ENCODE assay signal across 8 cellular contexts in the genomic region with DNA sequence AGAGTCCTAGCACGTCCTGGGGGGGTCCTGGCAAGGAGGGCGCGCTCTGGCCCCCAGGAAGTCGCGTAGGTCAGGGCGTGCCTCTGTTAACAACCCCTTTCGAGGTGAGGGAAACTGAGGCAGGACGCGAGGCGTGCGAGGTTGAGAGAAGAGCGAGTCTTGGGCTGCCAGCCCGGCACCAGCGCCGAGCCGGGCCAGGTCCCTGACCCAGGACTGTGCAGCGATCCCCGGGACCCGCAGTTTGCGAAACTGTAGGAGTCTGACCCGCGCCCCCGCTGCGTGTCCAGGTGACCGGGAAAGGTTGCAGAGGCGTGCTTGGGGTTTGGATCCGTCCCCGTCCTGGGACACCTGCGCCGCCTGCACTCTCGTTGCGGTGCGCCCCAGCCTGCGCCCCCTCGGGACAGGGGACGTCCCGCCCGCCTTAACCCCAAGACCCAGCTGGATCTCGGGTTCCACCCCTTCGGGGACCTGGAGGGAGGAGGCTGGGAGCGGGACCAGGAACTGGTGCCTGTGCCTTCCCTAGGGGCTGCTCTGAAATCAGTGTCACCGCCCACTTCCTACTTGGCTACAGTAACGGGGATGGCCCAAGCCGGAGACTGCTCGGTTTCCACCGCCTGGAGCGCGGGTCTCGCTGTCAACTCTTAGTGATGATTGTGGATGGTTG. TPM values are rescaled to one million over a fixed set of nuclear protein-coding genes. Genes with fewer than 3 reads are reported as not detected.
DNase-seq lines count a peak whose midpoint lies in the region; ATAC-seq and TF ChIP-seq lines count a peak whose summit lies in the region.

No MANE protein-coding gene starts in this region.

- H3K4me3 Mint-ChIP-seq in activated naive CD8-positive, alpha-beta T cell treated with anti-CD3 and anti-CD28 coated beads for 36 hours = peak overlapping the region; percentile 84

- no peak for TF ChIP-seq CTCF in RWPE2 (IDR thresholded peaks at IDR 0.05; ENCODE audit: poor library complexity, severe bottlenecking)
- TF ChIP-seq CTCF in left ventricle myocardium inferior (IDR thresholded peaks at IDR 0.05; ENCODE audit: borderline replicate concordance) = peak; percentile 36
- TF ChIP-seq CTCF in parathyroid adenoma (IDR thresholded peaks at IDR 0.05) = no peak

- ATAC-seq in GM18907 (IDR thresholded peaks at IDR 0.05; ENCODE audit: unreplicated experiment) (peak; percentile 62), HG03354 (IDR thresholded peaks at IDR 0.05; ENCODE audit: poor library complexity, severe bottlenecking, unreplicated experiment) (peak; percentile 64), RWPE2 (ENCODE audit: low read depth) (peak; percentile 50)

- H3K4me3 ChIP-seq in RWPE2 (ENCODE audit: severe bottlenecking) (peak overlapping the region; percentile 47), left ventricle myocardium inferior (peak overlapping the region; percentile 95), parathyroid adenoma (ENCODE audit: low read depth, low read length) (peak overlapping the region; percentile 65)

- H3K4me1 ChIP-seq in RWPE2 (ENCODE audit: insufficient read depth, poor library complexity, severe bottlenecking) = peaks cover 14% of the 10 kb centered on the region
- peaks cover 43% of the 10 kb centered on the region for H3K4me1 ChIP-seq in left ventricle myocardium inferior
- peaks cover 4% of the 10 kb centered on the region for H3K4me1 ChIP-seq in parathyroid adenoma

- H3K9me3 ChIP-seq in RWPE2 (ENCODE audit: severe bottlenecking) (no peaks in the 10 kb centered on the region), left ventricle myocardium inferior (replicated peaks) (no peaks in the 10 kb centered on the region), parathyroid adenoma (ENCODE audit: control insufficient read depth, low read length) (no peaks in the 10 kb centered on the region)

- no peaks in the 10 kb centered on the region for H3K36me3 Mint-ChIP-seq in activated naive CD8-positive, alpha-beta T cell treated with anti-CD3 and anti-CD28 coated beads for 36 hours

- H3K4me2 ChIP-seq in parathyroid adenoma (ENCODE audit: low read length) = peak overlapping the region; percentile 97

- H3K9me3 Mint-ChIP-seq in activated naive CD8-positive, alpha-beta T cell treated with anti-CD3 and anti-CD28 coated beads for 36 hours = peaks cover 3% of the 10 kb centered on the region

- H3K79me2 ChIP-seq in parathyroid adenoma = no peaks in the 10 kb centered on the region

- H3K27me3 ChIP-seq in RWPE2 (ENCODE audit: insufficient read depth, poor library complexity, severe bottlenecking) (no peaks in the 10 kb centered on the region), left ventricle myocardium inferior (ENCODE audit: low read depth) (peaks cover 14% of the 10 kb centered on the region), parathyroid adenoma (ENCODE audit: control insufficient read depth, insufficient read depth, low read length) (no peaks in the 10 kb centered on the region)

- peak overlapping the region; percentile 11 for H3K9ac ChIP-seq in parathyroid adenoma

- H3K4me1 Mint-ChIP-seq in activated naive CD8-positive, alpha-beta T cell treated with anti-CD3 and anti-CD28 coated beads for 36 hours = peaks cover 24% of the 10 kb centered on the region

- peak overlapping the region; percentile 64 for H3K27ac Mint-ChIP-seq in activated naive CD8-positive, alpha-beta T cell treated with anti-CD3 and anti-CD28 coated beads for 36 hours

- DNase-seq in AG08396 (ENCODE audit: low spot score) (peak; percentile 61), RWPE2 (ENCODE audit: low spot score) (no peak), left ventricle myocardium inferior (peak; percentile 80), NCI-H2029 (lab: John Stamatoyannopoulos, UW) (no peak)
- peak; percentile 58 for DNase-seq in activated naive CD8-positive, alpha-beta T cell treated with anti-CD3 and anti-CD28 coated beads for 36 hours

- intact Hi-C loops in left ventricle myocardium inferior (cut with micrococcal nuclease) = no loop called here

- peak overlapping the region; percentile 88 for H2AFZ ChIP-seq in parathyroid adenoma

- H3K27ac ChIP-seq in RWPE2 (ENCODE audit: poor library complexity, severe bottlenecking) (no peak overlapping the region), left ventricle myocardium inferior (replicated peaks) (peak overlapping the region; percentile 96), parathyroid adenoma (peak overlapping the region; percentile 75)

- H3K36me3 ChIP-seq in RWPE2 (ENCODE audit: low read depth) (no peaks in the 10 kb centered on the region), left ventricle myocardium inferior (no peaks in the 10 kb centered on the region), parathyroid adenoma (ENCODE audit: control insufficient read depth, insufficient read depth, low read length) (no peaks in the 10 kb centered on the region)

- H3K27me3 Mint-ChIP-seq in activated naive CD8-positive, alpha-beta T cell treated with anti-CD3 and anti-CD28 coated beads for 36 hours = no peaks in the 10 kb centered on the region

RNA-seq across cellular contexts. Expression of a gene that starts 0.5 kb away (rescaled TPM):
- 1 to 10 TPM; 1.7 to 2.0 TPM for total RNA-seq in activated naive CD8-positive, alpha-beta T cell treated with anti-CD3 and anti-CD28 coated beads for 36 hours
- 3.5 TPM for total RNA-seq in left ventricle myocardium inferior

Comparison
In these comparisons a context has a peak if more than half of its experiments do, and no peak if none do; other contexts are left out.
1. DNase-seq: peak in AG08396 (single experiment), activated naive CD8-positive, alpha-beta T cell treated with anti-CD3 and anti-CD28 coated beads for 36 hours (single experiment) and left ventricle myocardium inferior (single experiment); none in RWPE2 (single experiment) and NCI-H2029 (single experiment).
2. Peak in every context shown above with its lines, with median percentiles within 50 percentile points of each other: ATAC-seq and H3K4me3 ChIP-seq.